In genomic region chr4:83268491-83268890, GRCh38 we compare ENCODE assay signal across 14 cellular contexts.
"Had no signal": no experiment of that assay in that cellular context is flagged by ENCODE, and none has a peak within 500 bp of the region (broad histone marks: within the 10 kb centered on the region; RNA-seq: fewer than 3 reads in every experiment).

No MANE protein-coding gene starts in this region.

- H3K27me3 Mint-ChIP-seq: activated CD4-positive, alpha-beta memory T cell treated with anti-CD3 and anti-CD28 coated beads for 36 hours had no signal

- DNase-seq: activated CD4-positive, alpha-beta memory T cell treated with anti-CD3 and anti-CD28 coated beads for 36 hours; activated naive CD4-positive, alpha-beta T cell treated with Interleukin-2 at 50 U/mL for 16 hours; colonic mucosa; left ventricle myocardium inferior; mesendoderm; nephron progenitor cell; stimulated activated CD4-positive, alpha-beta T cell treated with anti-CD3 and anti-CD28 coated beads, Interleukin-12 subunit alpha, Interleukin-12 subunit beta, amount 100 ng/mL, for 4 hours; stimulated activated CD4-positive, alpha-beta T cell treated with anti-CD3 and anti-CD28 coated beads, Interleukin-2, amount 100 ng/mL, for 24 hours; thyroid gland had no signal

- H3K4me1 Mint-ChIP-seq: nephron progenitor cell had no signal

- H3K27me3 ChIP-seq: cardiac muscle cell, colonic mucosa, thyroid gland, vagina had no signal

- H3K4me1 ChIP-seq: colonic mucosa, left ventricle myocardium inferior, vagina had no signal

- ATAC-seq: esophagus mucosa had no signal

- H3K27ac Mint-ChIP-seq: activated CD4-positive, alpha-beta memory T cell treated with anti-CD3 and anti-CD28 coated beads for 36 hours; nephron progenitor cell had no signal

- H3K9me3 Mint-ChIP-seq: activated CD4-positive, alpha-beta memory T cell treated with anti-CD3 and anti-CD28 coated beads for 36 hours; nephron progenitor cell had no signal

- FAIRE-seq: endometrium had no signal

- H3K4me3 ChIP-seq: cardiac muscle cell, colonic mucosa, left ventricle myocardium inferior, SK-N-MC, thyroid gland, vagina had no signal

- H3K4me3 Mint-ChIP-seq: activated CD4-positive, alpha-beta memory T cell treated with anti-CD3 and anti-CD28 coated beads for 36 hours; nephron progenitor cell had no signal

- H3K27ac ChIP-seq: cardiac muscle cell, colonic mucosa, left ventricle myocardium inferior, SK-N-MC, thyroid gland, vagina had no signal

- H3K9me3 ChIP-seq: colonic mucosa, left ventricle myocardium inferior, thyroid gland, vagina had no signal

- H3K36me3 ChIP-seq: colonic mucosa, thyroid gland had no signal
